Comparison of ENCODE assay signal across 1 cellular context in the genomic region with DNA sequence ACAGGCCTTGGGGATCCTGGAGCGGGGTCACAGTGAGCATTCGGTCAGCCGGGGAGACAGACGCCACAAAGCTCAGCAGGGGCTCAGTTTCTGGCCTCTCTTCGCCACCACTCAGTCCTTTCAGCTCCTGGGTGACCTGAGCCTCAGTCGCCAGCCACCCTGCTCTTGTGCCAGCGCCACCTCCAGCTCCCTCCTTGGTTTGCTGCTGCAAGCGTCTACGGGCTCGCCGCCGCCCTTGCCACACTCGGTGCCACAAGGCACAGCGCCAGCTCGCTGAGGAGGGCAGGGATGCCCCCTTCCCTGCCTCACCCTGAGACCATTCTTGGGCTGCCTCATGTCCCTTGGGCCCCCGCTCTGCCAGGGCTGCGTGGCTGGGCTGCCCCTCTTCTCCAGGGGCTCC.
A peak's percentile ranks its signal among the peaks of the same experiment; 100 is the strongest.
TF ChIP-seq lines count a peak whose summit lies in the region.

No MANE protein-coding gene starts in this region.

TF ChIP-seq in endothelial cell of umbilical vein, 7 proteins besides CTCF, POLR2A, EP300 and RAD21:
- no peak for TF ChIP-seq MYC (IDR thresholded peaks at IDR 0.05; ENCODE audit: low read depth, low read length)
- TF ChIP-seq POLR2AphosphoS5 (IDR thresholded peaks at IDR 0.05; ENCODE audit: insufficient read depth, low read depth, low read length): peak; percentile 45
- no peak for TF ChIP-seq MAX (IDR thresholded peaks at IDR 0.05; ENCODE audit: insufficient read depth, insufficient read length)
